1 cellular context compared by ENCODE assay signal in genomic region chr20:31711416-31712111, GRCh38.
TF ChIP-seq lines count a peak whose summit lies in the region.

No MANE protein-coding gene starts in this region.

TF ChIP-seq in HepG2, 621 proteins besides CTCF, POLR2A, EP300 and RAD21 (continued from another document and continues in another):
- no peak for TF ChIP-seq TIGD3 (CRISPR knock-in tag; IDR thresholded peaks at IDR 0.05; ENCODE audit: borderline replicate concordance)
- no peak for TF ChIP-seq ZNF639 (CRISPR knock-in tag; conservative IDR thresholded peaks at IDR 0.05)
- TF ChIP-seq ZNF7 (CRISPR knock-in tag; IDR thresholded peaks at IDR 0.05): no peak
- 0 out of 2 replicates have a peak, but pooled peaks have one; percentile 2 for TF ChIP-seq STAG1 (CRISPR knock-in tag; IDR thresholded peaks at IDR 0.05)
- TF ChIP-seq ZEB1 (IDR thresholded peaks at IDR 0.05; ENCODE audit: insufficient replicate concordance, low read depth): no peak
- TF ChIP-seq ZSCAN30 (CRISPR knock-in tag; IDR thresholded peaks at IDR 0.05): no peak
- no peak for TF ChIP-seq UBTF (CRISPR knock-in tag; IDR thresholded peaks at IDR 0.05)
- TF ChIP-seq PATZ1 (CRISPR knock-in tag; IDR thresholded peaks at IDR 0.05): peak; percentile 49; the same call in 1 of the 2 replicates
- TF ChIP-seq NFKBIZ (CRISPR knock-in tag; IDR thresholded peaks at IDR 0.05): no peak
- 0 out of 2 replicates have a peak, but pooled peaks have one; percentile 46 for TF ChIP-seq BRCA1 (CRISPR knock-in tag; IDR thresholded peaks at IDR 0.05)
- TF ChIP-seq DPF2 (CRISPR knock-in tag; IDR thresholded peaks at IDR 0.05; ENCODE audit: borderline replicate concordance, low read depth): peak; percentile 49; the same call in 1 of the 2 replicates
- TF ChIP-seq ZNF530 (CRISPR knock-in tag; IDR thresholded peaks at IDR 0.05; ENCODE audit: low read depth): no peak
- TF ChIP-seq ZNF607 (CRISPR knock-in tag; IDR thresholded peaks at IDR 0.05; ENCODE audit: borderline replicate concordance): no peak
- peak; percentile 54; the same call in 1 of the 2 replicates for TF ChIP-seq ELF3 (CRISPR knock-in tag; IDR thresholded peaks at IDR 0.05)
- TF ChIP-seq ZNF879 (CRISPR knock-in tag; IDR thresholded peaks at IDR 0.05): no peak
- TF ChIP-seq BRD4 (CRISPR knock-in tag; IDR thresholded peaks at IDR 0.05): no peak
- TF ChIP-seq FOXK1 (CRISPR knock-in tag; IDR thresholded peaks at IDR 0.05; ENCODE audit: borderline replicate concordance, low read depth): 0 out of 2 replicates have a peak, but pooled peaks have one; percentile 34
- no peak for TF ChIP-seq TRIM22 (IDR thresholded peaks at IDR 0.05)
- TF ChIP-seq HNRNPK (IDR thresholded peaks at IDR 0.05; ENCODE audit: low read depth, low read length, poor library complexity, severe bottlenecking): no peak
- TF ChIP-seq ZNF556 (CRISPR knock-in tag; IDR thresholded peaks at IDR 0.05; ENCODE audit: borderline replicate concordance): no peak
- TF ChIP-seq ZNF547 (CRISPR knock-in tag; IDR thresholded peaks at IDR 0.05): no peak
- TF ChIP-seq ZNF781 (CRISPR knock-in tag; IDR thresholded peaks at IDR 0.05; ENCODE audit: borderline replicate concordance, not compliant biosample characterization): no peak
- TF ChIP-seq GATAD1 (CRISPR knock-in tag; IDR thresholded peaks at IDR 0.05): no peak
- no peak for TF ChIP-seq ZNF780A (CRISPR knock-in tag; IDR thresholded peaks at IDR 0.05)
- peak; percentile 12; the same call in 1 of the 2 replicates for TF ChIP-seq GLI4 (CRISPR knock-in tag; IDR thresholded peaks at IDR 0.05; ENCODE audit: borderline replicate concordance)
- TF ChIP-seq E2F1 (CRISPR knock-in tag; IDR thresholded peaks at IDR 0.05): no peak
- TF ChIP-seq TBX3 (IDR thresholded peaks at IDR 0.05; ENCODE audit: borderline replicate concordance): peak; percentile 95
- no peak for TF ChIP-seq ZNF30 (CRISPR knock-in tag; IDR thresholded peaks at IDR 0.05)
- TF ChIP-seq ZNF503 (CRISPR knock-in tag; IDR thresholded peaks at IDR 0.05): peak; percentile 90
- no peak for TF ChIP-seq NR0B2 (CRISPR knock-in tag; IDR thresholded peaks at IDR 0.05)
- no peak for TF ChIP-seq ZNF720 (CRISPR knock-in tag; IDR thresholded peaks at IDR 0.05)
- no peak for TF ChIP-seq ARNTL (CRISPR knock-in tag; IDR thresholded peaks at IDR 0.05)
- peak; percentile 89 for TF ChIP-seq ARID3A (IDR thresholded peaks at IDR 0.05; ENCODE audit: low read depth, low read length)
- 0 out of 2 replicates have a peak, but pooled peaks have one; percentile 49 for TF ChIP-seq HMG20B (CRISPR knock-in tag; conservative IDR thresholded peaks at IDR 0.05)
- no peak for TF ChIP-seq CCAR2 (optimal IDR thresholded peaks at IDR 0.05; ENCODE audit: low read depth, low read length)
- TF ChIP-seq NCOA5 (CRISPR knock-in tag; IDR thresholded peaks at IDR 0.05): no peak
- peak; percentile 67 for TF ChIP-seq TCF7 (IDR thresholded peaks at IDR 0.05; ENCODE audit: low read depth)
- no peak for TF ChIP-seq DMTF1 (CRISPR knock-in tag; IDR thresholded peaks at IDR 0.05)
- no peak for TF ChIP-seq MBNL3 (CRISPR knock-in tag; conservative IDR thresholded peaks at IDR 0.05)
- TF ChIP-seq ZNF263 (CRISPR knock-in tag; IDR thresholded peaks at IDR 0.05): no peak
- peak; percentile 35; the same call in 1 of the 3 replicates for TF ChIP-seq MXI1 (IDR thresholded peaks at IDR 0.05; ENCODE audit: borderline replicate concordance, low read depth, low read length)
- TF ChIP-seq TCF12 (IDR thresholded peaks at IDR 0.05): no peak
- TF ChIP-seq TCF12 (CRISPR knock-in tag; IDR thresholded peaks at IDR 0.05): 0 out of 2 replicates have a peak, but pooled peaks have one; percentile 12
- TF ChIP-seq NCOA2 (CRISPR knock-in tag; IDR thresholded peaks at IDR 0.05): peak; percentile 85
- TF ChIP-seq MED1 (CRISPR knock-in tag; IDR thresholded peaks at IDR 0.05): peak; percentile 93
- TF ChIP-seq GPN1 (CRISPR knock-in tag; IDR thresholded peaks at IDR 0.05; ENCODE audit: borderline replicate concordance): no peak
- TF ChIP-seq ETV5 (CRISPR knock-in tag; IDR thresholded peaks at IDR 0.05; ENCODE audit: borderline replicate concordance): peak; percentile 38; the same call in 1 of the 2 replicates
- no peak for TF ChIP-seq IRF1 (CRISPR knock-in tag; IDR thresholded peaks at IDR 0.05; ENCODE audit: low read depth)
